In genomic region chr1:144015180-144015966, GRCh38 we compare ENCODE assay signal across 9 cellular contexts. TPM values are rescaled to one million over a fixed set of nuclear protein-coding genes. Genes with fewer than 3 reads are reported as not detected.
DNase-seq lines count a peak whose midpoint lies in the region; ATAC-seq and TF ChIP-seq lines count a peak whose summit lies in the region.
"Not testable (repeated sequence)": the region's sequence is repeated elsewhere in the genome, so short reads cannot be mapped to it uniquely, and the experiment has no call there.
"Had no signal": no experiment of that assay in that cellular context is flagged by ENCODE, and none has a peak within 500 bp of the region (broad histone marks: within the 10 kb centered on the region; RNA-seq: fewer than 3 reads in every experiment).

No MANE protein-coding gene starts in this region.

- H3K36me3 ChIP-seq in esophagus muscularis mucosa; right lobe of liver; psoas muscle (ENCODE audit: insufficient read depth in 1 of 2, low read depth in 1 of 2): not testable (repeated sequence)

- TF ChIP-seq POLR2A in esophagus muscularis mucosa (IDR thresholded peaks at IDR 0.05; ENCODE audit: low read depth); right lobe of liver (IDR thresholded peaks at IDR 0.05): not testable (repeated sequence)

- DNase-seq in HCEC 1CT (peak; percentile 0), astrocyte of the spinal cord (ENCODE audit: low read depth, low spot score) (peak; percentile 0), esophagus muscularis mucosa (ENCODE audit: extremely low spot score) (peak; percentile 5)
- DNase-seq in Right ventricle myocardium superior, left ventricle myocardium superior, right lobe of liver, psoas muscle: not testable (repeated sequence)

- H3K9me3 ChIP-seq in esophagus muscularis mucosa, right lobe of liver, psoas muscle: not testable (repeated sequence)

- in situ Hi-C loops in astrocyte of the spinal cord (cut with HindIII; ENCODE audit: low sequenced_read_pairs) = not testable (repeated sequence)

- intact Hi-C loops in esophagus muscularis mucosa (cut with DNase I); Right ventricle myocardium superior (cut with DNase I); left ventricle myocardium superior (cut with micrococcal nuclease); right lobe of liver (cut with DNase I); psoas muscle (cut with DNase I): not testable (repeated sequence)

- no CpG with 5 or more reads among the region's 8 CpGs for WGBS in esophagus muscularis mucosa
- no CpG with 5 or more reads among the region's 8 CpGs for WGBS in right lobe of liver (ENCODE audit: insufficient coverage, low coverage, low lambda C conversion rate, missing lambda C conversion rate)
- WGBS in psoas muscle, 3 donors = 4 to 23% (median 13%) methylated on average over 2 to 3 of the region's 8 CpGs

- not testable (repeated sequence) for H3K27me3 ChIP-seq in esophagus muscularis mucosa; right lobe of liver; psoas muscle (ENCODE audit: insufficient read depth in 3 of 3, low read length in 2 of 3)

- not testable (repeated sequence) for TF ChIP-seq EP300 in esophagus muscularis mucosa (IDR thresholded peaks at IDR 0.05)

- H3K27ac ChIP-seq in esophagus muscularis mucosa (replicated peaks in 1 of 4); right lobe of liver; psoas muscle: not testable (repeated sequence)

- H3K4me1 ChIP-seq in esophagus muscularis mucosa, right lobe of liver, psoas muscle: not testable (repeated sequence)

- peak; percentile 52 for ATAC-seq in Right ventricle myocardium superior (ENCODE audit: poor library complexity)
- peak; percentile 73 for ATAC-seq in left ventricle myocardium superior
- peak; percentile 52 to 78 (median 57) for ATAC-seq in right lobe of liver
- ATAC-seq in psoas muscle = peak in 3 of 4 donors; percentile 32 to 52 (median 44)

- TF ChIP-seq CTCF in astrocyte of the spinal cord (IDR thresholded peaks at IDR 0.05; ENCODE audit: low read depth, low read length); esophagus muscularis mucosa (IDR thresholded peaks at IDR 0.05); right lobe of liver (IDR thresholded peaks at IDR 0.05); psoas muscle (IDR thresholded peaks at IDR 0.05): not testable (repeated sequence)

- H3K4me3 ChIP-seq in astrocyte of the spinal cord (ENCODE audit: low read depth, low read length); esophagus muscularis mucosa; right lobe of liver; psoas muscle: not testable (repeated sequence)

RNA-seq across cellular contexts. Expression of gene FAM72C, which starts 43.6 kb away (rescaled TPM):
- total RNA-seq in esophagus muscularis mucosa (under 1 TPM in 1 of 4 donors, not detected in 3; 0.19 TPM), Right ventricle myocardium superior (not detected), left ventricle myocardium superior (not detected), right lobe of liver (under 1 TPM in 2 of 6 experiments, not detected in 4; 0.17 to 0.20 TPM), psoas muscle (under 1 TPM in 1 of 4 donors, not detected in 3; 0.13 TPM)
- under 1 TPM in 1 of 3 donors, not detected in 2; 0.05 TPM for polyA plus RNA-seq in psoas muscle
- total RNA-seq: Caco-2; CD4-positive, alpha-beta T cell had no signal
